1 cellular context compared by ENCODE assay signal in the genomic region with DNA sequence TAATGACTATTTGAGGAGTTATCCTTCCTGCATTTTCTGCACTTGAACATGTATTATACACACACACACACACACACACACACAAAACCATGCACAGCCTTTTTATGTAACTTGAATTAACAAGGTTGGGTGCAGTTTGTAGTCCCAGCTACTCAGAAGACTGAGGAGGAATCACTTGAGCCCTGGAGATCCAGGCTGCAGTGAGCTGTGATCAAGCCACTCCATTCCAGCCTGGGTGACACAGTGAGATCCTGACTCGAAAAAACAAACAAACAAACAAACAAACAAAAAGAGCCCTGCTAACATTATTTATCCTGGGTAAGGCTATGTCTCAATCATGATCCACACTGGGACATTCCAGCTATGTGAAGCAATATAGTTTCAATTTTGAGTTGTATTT.
TF ChIP-seq lines count a peak whose summit lies in the region.

No MANE protein-coding gene starts in this region.

TF ChIP-seq in GM23338, 12 proteins besides CTCF, POLR2A, EP300 and RAD21 (continued from another document):
- no peak for TF ChIP-seq ZNF462 (CRISPR knock-in tag; IDR thresholded peaks at IDR 0.05)
- TF ChIP-seq ETS1 (IDR thresholded peaks at IDR 0.05) = no peak
- no peak for TF ChIP-seq STAT1 (IDR thresholded peaks at IDR 0.05; ENCODE audit: unreplicated experiment)
- no peak for TF ChIP-seq ZNF114 (CRISPR knock-in tag; IDR thresholded peaks at IDR 0.05)
- no peak for TF ChIP-seq ZNF331 (CRISPR knock-in tag; IDR thresholded peaks at IDR 0.05; ENCODE audit: low read depth)
- TF ChIP-seq CREB1 (CRISPR knock-in tag; IDR thresholded peaks at IDR 0.05; ENCODE audit: low read depth) = no peak
